Comparison of ENCODE assay signal across 17 cellular contexts in genomic region chr19:6509118-6509971, GRCh38. TPM values are rescaled to one million over a fixed set of nuclear protein-coding genes. Genes with fewer than 3 reads are reported as not detected.
DNase-seq lines count a peak whose midpoint lies in the region; ATAC-seq, FAIRE-seq and TF ChIP-seq lines count a peak whose summit lies in the region.
"Had no signal": no experiment of that assay in that cellular context is flagged by ENCODE, and none has a peak within 500 bp of the region (broad histone marks: within the 10 kb centered on the region; RNA-seq: fewer than 3 reads in every experiment).

No MANE protein-coding gene starts in this region.

- ATAC-seq in A549 = peak; percentile 20 to 30; a peak in 3 of 6 replicates

- no peak for TF ChIP-seq RAD21 in A549 (conservative IDR thresholded peaks at IDR 0.05 in 1 of 2, IDR thresholded peaks at IDR 0.05 in 1 of 2)

- H3K4me3 Mint-ChIP-seq in neural progenitor cell = no peak overlapping the region
- H3K4me3 Mint-ChIP-seq: activated naive CD4-positive, alpha-beta T cell treated with anti-CD3 and anti-CD28 coated beads, Interleukin-2, amount 50 U/mL, for 24 hours had no signal

- TF ChIP-seq EP300 in A549 (IDR thresholded peaks at IDR 0.05) (no peak), ovary (IDR thresholded peaks at IDR 0.05) (no peak), transverse colon (IDR thresholded peaks at IDR 0.05; ENCODE audit: low read depth) (no peak)

- H3K27me3 ChIP-seq in ovary (no peaks in the 10 kb centered on the region), transverse colon (peaks cover 3% of the 10 kb centered on the region), neural progenitor cell (no peaks in the 10 kb centered on the region)
- H3K27me3 ChIP-seq: MG63 had no signal

- H3K27ac Mint-ChIP-seq in neural progenitor cell = no peak overlapping the region
- H3K27ac Mint-ChIP-seq: activated naive CD4-positive, alpha-beta T cell treated with anti-CD3 and anti-CD28 coated beads, Interleukin-2, amount 50 U/mL, for 24 hours had no signal

- H3K9me3 ChIP-seq in A549 (no peaks in the 10 kb centered on the region), ovary (no peaks in the 10 kb centered on the region), transverse colon (no peaks in the 10 kb centered on the region), neural progenitor cell (ENCODE audit: low read depth) (no peaks in the 10 kb centered on the region)
- H3K9me3 ChIP-seq: esophagus squamous epithelium, MG63, thoracic aorta had no signal

- H3K4me2 ChIP-seq in A549 (no peak overlapping the region), neural progenitor cell (no peak overlapping the region)

- WGBS in A549 (ENCODE audit: missing lambda C conversion rate) = 61% methylated on average over 13 of the region's 20 CpGs
- 34 to 55% (median 41%) methylated on average over 20 of the region's 20 CpGs for WGBS in ovary, 3 donors
- 70 to 84% methylated on average over 12 to 19 of the region's 20 CpGs for WGBS in transverse colon (ENCODE audit: low coverage in 1 of 2), 2 donors

- CTCF ChIA-PET in A549 (lab: Yijun Ruan, JAX) = interaction anchor here (3.0 kb wide), 1 partner anchor 8 kb away, joined by 10 read pairs; no protein-coding TSS in a partner anchor

- H3K4me1 ChIP-seq in A549 (peaks cover 4% of the 10 kb centered on the region; the same call in 1 of the 3 replicates), ovary (ENCODE audit: insufficient read depth) (peaks cover 6% of the 10 kb centered on the region), transverse colon (no peaks in the 10 kb centered on the region), neural progenitor cell (no peaks in the 10 kb centered on the region)
- H3K4me1 ChIP-seq: esophagus squamous epithelium had no signal

- no peak overlapping the region for H3K9ac ChIP-seq in neural progenitor cell

- no peaks in the 10 kb centered on the region for H3K36me3 Mint-ChIP-seq in neural progenitor cell
- H3K36me3 Mint-ChIP-seq: activated naive CD4-positive, alpha-beta T cell treated with anti-CD3 and anti-CD28 coated beads, Interleukin-2, amount 50 U/mL, for 24 hours had no signal

- no peak overlapping the region for H3K4me3 ChIP-seq in A549
- no peak overlapping the region for H3K4me3 ChIP-seq in ovary
- H3K4me3 ChIP-seq in transverse colon = no peak overlapping the region
- H3K4me3 ChIP-seq in neural progenitor cell = no peak overlapping the region
- H3K4me3 ChIP-seq: esophagus squamous epithelium, MG63, thoracic aorta had no signal

- peaks cover 6% of the 10 kb centered on the region for H3K4me1 Mint-ChIP-seq in neural progenitor cell

- POLR2A ChIA-PET in A549 (lab: Yijun Ruan, JAX) = no interaction called here

- DNase-seq in A549 (ENCODE audit: low read depth in 1 of 2, low spot score in 1 of 2) (peak in 1 of 2 experiments; percentile 19), anterior cingulate cortex (lab: John Stamatoyannopoulos, UW) (peak in 57 of 58 donors; percentile 41 to 100 (median 89)), inferior parietal cortex (ENCODE audit: extremely low spot score) (peak; percentile 78), ovary (peak in 3 of 5 donors; percentile 25 to 58 (median 40)), transverse colon (no peak), DMS79 (lab: John Stamatoyannopoulos, UW) (no peak), NAMALWA (ENCODE audit: low spot score) (no peak), neural progenitor cell (ENCODE audit: low spot score) (no peak)
- DNase-seq: esophagus squamous epithelium, HCEC 1CT, MG63, NCI-H2227 treated with DMSO at 0.1 percent for 48 hours, SW 1271 had no signal

- TF ChIP-seq POLR2A in A549 (IDR thresholded peaks at IDR 0.05; ENCODE audit: low read length) (no peak), ovary (IDR thresholded peaks at IDR 0.05) (no peak), transverse colon (IDR thresholded peaks at IDR 0.05) (no peak)

- no peaks in the 10 kb centered on the region for H3F3A ChIP-seq in neural progenitor cell (ENCODE audit: low read depth)

- intact Hi-C loops in ovary (cut with DNase I) = no loop called here
- intact Hi-C loops in transverse colon (cut with DNase I; ENCODE audit: low total_unique reads) = no loop called here

- H4K20me1 ChIP-seq in neural progenitor cell (ENCODE audit: low read depth) = no peaks in the 10 kb centered on the region

- peak overlapping the region; percentile 39 to 60; a peak in 3 of 6 replicates for H3K27ac ChIP-seq in A549
- H3K27ac ChIP-seq in ovary = no peak overlapping the region
- peak overlapping the region in 1 of 4 donors; percentile 3 for H3K27ac ChIP-seq in transverse colon
- no peak overlapping the region for H3K27ac ChIP-seq in neural progenitor cell
- H3K27ac ChIP-seq: esophagus squamous epithelium, thoracic aorta had no signal

- H2AFZ ChIP-seq in neural progenitor cell (replicated peaks) = no peak overlapping the region

- H3K27me3 Mint-ChIP-seq in neural progenitor cell (ENCODE audit: insufficient read depth, low read depth) = peaks cover 7% of the 10 kb centered on the region
- H3K27me3 Mint-ChIP-seq: activated naive CD4-positive, alpha-beta T cell treated with anti-CD3 and anti-CD28 coated beads, Interleukin-2, amount 50 U/mL, for 24 hours had no signal

- H3K9me3 Mint-ChIP-seq in neural progenitor cell = no peaks in the 10 kb centered on the region
- H3K9me3 Mint-ChIP-seq: activated naive CD4-positive, alpha-beta T cell treated with anti-CD3 and anti-CD28 coated beads, Interleukin-2, amount 50 U/mL, for 24 hours had no signal

- in situ Hi-C loops in transverse colon (cut with MboI; ENCODE audit: low pct_ligation_motif_present in 1 of 4, low pct_unique_long_range_greater_than_20kb in 1 of 4, low sequenced_read_pairs in 3 of 4) = loop anchor here in 2 of 4 donors (25.0 kb wide), 2 partner anchors 128 to 353 kb away; no protein-coding TSS in a partner anchor

- no peak for FAIRE-seq in A549 (lab: Jason Lieb, UNC)
- FAIRE-seq: A204.1 had no signal

- TF ChIP-seq CTCF in A549 (IDR thresholded peaks at IDR 0.05) (no peak), ovary (IDR thresholded peaks at IDR 0.05) (no peak), transverse colon (IDR thresholded peaks at IDR 0.05) (no peak), neural progenitor cell (IDR thresholded peaks at IDR 0.05) (no peak)

- no peaks in the 10 kb centered on the region for H3K79me2 ChIP-seq in neural progenitor cell (ENCODE audit: low read depth)

- H3K36me3 ChIP-seq in ovary (no peaks in the 10 kb centered on the region), transverse colon (no peaks in the 10 kb centered on the region), neural progenitor cell (no peaks in the 10 kb centered on the region)
- H3K36me3 ChIP-seq: esophagus squamous epithelium, MG63, thoracic aorta had no signal

RNA-seq across cellular contexts. Expression of gene TUBB4A, which starts 7.2 kb away (rescaled TPM):
- polyA plus RNA-seq in A549 (2011; rRNA removed) = 2.2 and 2.5 TPM in 2 replicates
- 10.5 and 13.2 TPM in 2 replicates for polyA plus RNA-seq in A549 (2012; cell fraction: cytosol; rRNA removed)
- polyA plus RNA-seq in A549 (2012; cell fraction: nucleus; rRNA removed) = 9.8 and 12.8 TPM in 2 replicates
- 15.4 to 17.6 TPM (median 17.5 TPM) in 3 replicates for polyA plus RNA-seq in A549 (2017; fragmentation: RNase III; extraction: RNeasy Plus Mini Kit Qiagen cat#74134 plus additional on column Dnase treatment)
- polyA minus RNA-seq in A549 (2011; rRNA and poly(A)+ RNA removed) = 7.2 and 19.0 TPM in 2 replicates
- 1 to 10 TPM in 3 of 7 donors, under 1 TPM in 2, not detected in 2; 0.88 to 6.4 (median 3.2) TPM for total RNA-seq in ovary
- 10 to 100 TPM in 1 of 2 donors, under 1 TPM in 1; 0.92 to 47.1 TPM for polyA plus RNA-seq in ovary
- 1 to 10 TPM in 2 of 4 donors, under 1 TPM in 1, not detected in 1; 0.60 to 1.3 (median 1.1) TPM for total RNA-seq in transverse colon
- total RNA-seq in neural progenitor cell (ENCODE audit: low replicate concordance) = 2.4 and 7.3 TPM in 2 replicates
- total RNA-seq: myocyte, thoracic aorta had no signal

RNA-seq across cellular contexts. Expression of gene TNFSF9, which starts 21.5 kb away (rescaled TPM):
- polyA plus RNA-seq in A549 (2011; rRNA removed) = 5.4 and 6.3 TPM in 2 replicates
- polyA plus RNA-seq in A549 (2012; cell fraction: cytosol; rRNA removed) = 7.6 and 11.7 TPM in 2 replicates
- polyA plus RNA-seq in A549 (2012; cell fraction: nucleus; rRNA removed) = 10.4 and 15.2 TPM in 2 replicates
- 11.1 to 16.7 TPM (median 15.9 TPM) in 3 replicates for polyA plus RNA-seq in A549 (2017; fragmentation: RNase III; extraction: RNeasy Plus Mini Kit Qiagen cat#74134 plus additional on column Dnase treatment)
- polyA minus RNA-seq in A549 (2011; rRNA and poly(A)+ RNA removed) = 1.9 and 2.6 TPM in 2 replicates
- total RNA-seq in ovary = 1 to 10 TPM in 1 of 7 donors, under 1 TPM in 5, not detected in 1; 0.12 to 1.1 (median 0.44) TPM
- under 1 TPM; 0.10 to 0.17 TPM for polyA plus RNA-seq in ovary
- 1 to 10 TPM in 1 of 4 donors, under 1 TPM in 1, not detected in 2; 0.95 to 2.7 TPM for total RNA-seq in transverse colon
- total RNA-seq in neural progenitor cell (ENCODE audit: low replicate concordance) = 0.28 and 1.7 TPM in 2 replicates

RNA-seq across cellular contexts. Expression of gene DENND1C, which starts 27.8 kb away (rescaled TPM):
- polyA plus RNA-seq in A549 (2011; rRNA removed) (0.26 and 0.30 TPM in 2 replicates), A549 (2017; fragmentation: RNase III; extraction: RNeasy Plus Mini Kit Qiagen cat#74134 plus additional on column Dnase treatment) (0.22 to 0.32 TPM (median 0.28 TPM) in 3 replicates), ovary (1 to 10 TPM in 1 of 2 donors, under 1 TPM in 1; 0.63 to 1.2 TPM)
- polyA plus RNA-seq in A549 (2012; cell fraction: cytosol; rRNA removed) = 0.26 and 0.35 TPM in 2 replicates
- 0.20 and 0.35 TPM in 2 replicates for polyA plus RNA-seq in A549 (2012; cell fraction: nucleus; rRNA removed)
- polyA minus RNA-seq in A549 (2011; rRNA and poly(A)+ RNA removed) = 0.24 TPM in 1 of 2 replicates, not detected in the other
- total RNA-seq in ovary (1 to 10 TPM in 3 of 7 donors, under 1 TPM in 4; 0.72 to 2.3 (median 1.00) TPM), transverse colon (1 to 10 TPM in 3 of 4 donors, under 1 TPM in 1; 0.40 to 7.5 (median 5.0) TPM), neural progenitor cell (ENCODE audit: low replicate concordance) (0.19 TPM in 1 of 2 replicates, not detected in the other)
- total RNA-seq: myocyte had no signal

RNA-seq across cellular contexts. Expression of gene CRB3, which starts 45.3 kb away (rescaled TPM):
- polyA plus RNA-seq in A549 (2011; rRNA removed) (1.9 TPM in 2 replicates), A549 (2017; fragmentation: RNase III; extraction: RNeasy Plus Mini Kit Qiagen cat#74134 plus additional on column Dnase treatment) (4.2 to 5.7 TPM (median 4.5 TPM) in 3 replicates), ovary (under 1 TPM in 1 of 2 donors, not detected in 1; 0.33 TPM)
- polyA plus RNA-seq in A549 (2012; cell fraction: cytosol; rRNA removed) = 5.1 and 7.9 TPM in 2 replicates
- 3.7 and 5.7 TPM in 2 replicates for polyA plus RNA-seq in A549 (2012; cell fraction: nucleus; rRNA removed)
- polyA minus RNA-seq in A549 (2011; rRNA and poly(A)+ RNA removed) = 0.79 and 1.2 TPM in 2 replicates
- total RNA-seq in ovary (10 to 100 TPM in 1 of 7 donors, 1 to 10 TPM in 3, under 1 TPM in 2, not detected in 1; 0.52 to 30.1 (median 2.0) TPM), transverse colon (100 to 1,000 TPM in 3 of 4 donors, 10 to 100 TPM in 1; 57.9 to 391 (median 229) TPM), neural progenitor cell (ENCODE audit: low replicate concordance) (1.2 and 1.3 TPM in 2 replicates)
- total RNA-seq: myocyte had no signal

RNA-seq across cellular contexts. Expression of gene SLC25A23, which starts 49.8 kb away (rescaled TPM):
- polyA plus RNA-seq in A549 (2011; rRNA removed) (3.3 and 7.3 TPM in 2 replicates), A549 (2017; fragmentation: RNase III; extraction: RNeasy Plus Mini Kit Qiagen cat#74134 plus additional on column Dnase treatment) (15.5 to 18.6 TPM (median 18.2 TPM) in 3 replicates), ovary (10 to 100 TPM; 30.0 to 74.0 TPM)
- polyA plus RNA-seq in A549 (2012; cell fraction: cytosol; rRNA removed) = 6.0 and 7.7 TPM in 2 replicates
- polyA plus RNA-seq in A549 (2012; cell fraction: nucleus; rRNA removed) = 8.3 and 9.4 TPM in 2 replicates
- 6.6 and 14.3 TPM in 2 replicates for polyA minus RNA-seq in A549 (2011; rRNA and poly(A)+ RNA removed)
- total RNA-seq in ovary (10 to 100 TPM; 26.7 to 71.3 (median 43.8) TPM), transverse colon (100 to 1,000 TPM in 3 of 4 donors, 10 to 100 TPM in 1; 77.2 to 216 (median 171) TPM), neural progenitor cell (ENCODE audit: low replicate concordance) (16.0 and 57.2 TPM in 2 replicates)

Comparison
In these comparisons a context has a peak if more than half of its experiments do, and no peak if none do; other contexts are left out.
1. DNase-seq: peak in anterior cingulate cortex (57 of 58), inferior parietal cortex (single experiment) and ovary (3 of 5); none in transverse colon (single experiment), DMS79 (single experiment), NAMALWA (single experiment) and neural progenitor cell (single experiment).
2. H3K27ac ChIP-seq: peak in A549 (2 of 2); none in ovary (0 of 2) and neural progenitor cell (single experiment).